23 cellular contexts compared by ENCODE assay signal in the genomic region with DNA sequence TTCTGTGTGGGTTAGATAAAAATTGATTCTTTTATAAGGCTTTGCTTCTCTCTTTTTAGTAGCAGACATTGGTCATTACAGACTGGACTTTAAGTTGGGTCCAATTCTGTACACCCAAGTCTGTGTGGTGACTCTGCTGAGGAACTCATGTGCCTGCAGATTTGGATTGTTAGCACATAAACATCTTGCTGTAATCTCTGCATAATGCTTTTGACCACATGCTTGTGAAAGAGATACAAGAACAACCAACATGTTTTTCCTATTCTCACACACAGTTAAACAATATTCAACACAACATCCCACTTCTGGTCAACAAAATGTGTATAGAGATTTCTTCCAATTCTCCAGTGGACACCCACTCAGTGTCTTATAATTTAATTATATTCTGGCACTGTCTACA.
"Had no signal": no experiment of that assay in that cellular context is flagged by ENCODE, and none has a peak within 500 bp of the region (broad histone marks: within the 10 kb centered on the region; RNA-seq: fewer than 3 reads in every experiment).

No MANE protein-coding gene starts in this region.

- DNase-seq: activated CD4-positive, alpha-beta T cell treated with anti-CD3 and anti-CD28 coated beads, Interleukin-2, amount 10 ng/mL, durations not matched to agents 24 days and 14 days; activated CD4-positive, alpha-beta T cell treated with anti-CD3 and anti-CD28 coated beads, Interleukin-2, amount 50 U/mL, for 4 hours; activated CD8-positive, alpha-beta T cell treated with anti-CD3 and anti-CD28 coated beads for 36 hours; activated effector memory CD4-positive, alpha-beta T cell treated with anti-CD3 and anti-CD28 coated beads, Interleukin-2, amount 50 U/mL, for 16 hours; activated naive CD4-positive, alpha-beta T cell; activated naive CD4-positive, alpha-beta T cell treated with anti-CD3 and anti-CD28 coated beads, Interleukin-2, amount 50 U/mL, for 16 hours; activated naive CD8-positive, alpha-beta T cell treated with anti-CD3 and anti-CD28 coated beads for 36 hours; activated T-cell treated with anti-CD3 and anti-CD28 coated beads, Interleukin-2, amount 50 U/mL, for 1 hour; activated T-cell treated with anti-CD3 and anti-CD28 coated beads, Interleukin-2, amount 50 U/mL, for 72 hours; caudate nucleus; cerebellar nuclear complex; NCI-H1092 treated with DMSO at 0.1 percent for 48 hours; NCI-H1417; NCI-H187 treated with DMSO at 0.1 percent for 48 hours; NCI-H2081; NCI-H226; NCI-H446 treated with DMSO at 0.1 percent for 48 hours; NCI-H524; SHP77 treated with DMSO at 0.1 percent for 48 hours; SK-N-SH had no signal

- H3K4me3 ChIP-seq: SJSA1 had no signal

- H3K4me1 ChIP-seq: SJSA1 had no signal

- H3K9ac ChIP-seq: SK-N-SH had no signal

- H3K27me3 ChIP-seq: SJSA1 had no signal

- H3K9me3 ChIP-seq: SJSA1, SK-N-SH had no signal

- H3K4me2 ChIP-seq: SK-N-SH had no signal

- H3K36me3 ChIP-seq: SJSA1 had no signal

- H3K27ac ChIP-seq: SJSA1 had no signal

- ATAC-seq: activated CD8-positive, alpha-beta T cell treated with anti-CD3 and anti-CD28 coated beads for 36 hours; activated T-cell treated with anti-CD3 and anti-CD28 coated beads, Interleukin-2, amount 50 U/mL, for 72 hours; activated T-helper 17 cell treated with anti-CD3 and anti-CD28 coated beads, Interleukin-2, amount 50 U/mL, for 72 hours; Panc1 had no signal
